In the genomic region with DNA sequence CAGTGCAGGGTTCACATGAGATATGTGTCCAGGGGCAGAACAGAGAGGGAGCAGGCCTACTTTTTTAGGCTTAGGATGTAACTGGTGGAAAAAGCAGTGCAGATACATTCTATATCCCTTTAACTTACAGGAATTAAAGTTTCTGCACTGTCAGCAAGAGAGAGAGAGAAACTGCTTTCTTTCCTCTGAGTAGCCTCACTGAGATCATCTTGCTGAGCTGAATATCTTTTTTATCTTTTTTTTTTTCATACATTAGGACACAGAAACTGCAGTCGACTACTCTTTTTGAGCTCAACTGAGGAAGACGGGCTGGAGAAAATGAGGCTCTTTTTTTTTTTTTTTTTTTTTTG, we compare ENCODE assay signal across 16 cellular contexts. TPM values are rescaled to one million over a fixed set of nuclear protein-coding genes. Genes with fewer than 3 reads are reported as not detected.
DNase-seq lines count a peak whose midpoint lies in the region; ATAC-seq and TF ChIP-seq lines count a peak whose summit lies in the region.
"Had no signal": no experiment of that assay in that cellular context is flagged by ENCODE, and none has a peak within 500 bp of the region (broad histone marks: within the 10 kb centered on the region; RNA-seq: fewer than 3 reads in every experiment).

No MANE protein-coding gene starts in this region.

- no peaks in the 10 kb centered on the region for H4K20me1 ChIP-seq in KMS-11 (ENCODE audit: insufficient read depth)
- no peaks in the 10 kb centered on the region for H4K20me1 ChIP-seq in hepatocyte (ENCODE audit: insufficient read depth, poor library complexity, severe bottlenecking)
- H4K20me1 ChIP-seq in neural progenitor cell (ENCODE audit: low read depth), result no peaks in the 10 kb centered on the region

- DNase-seq in RWPE2 (ENCODE audit: low spot score), result no peak
- no peak for DNase-seq in hepatocyte (ENCODE audit: low spot score)
- no peak for DNase-seq in neural progenitor cell (ENCODE audit: low spot score)
- DNase-seq in chondrocyte (ENCODE audit: low spot score), result no peak
- no peak for DNase-seq in nucleus accumbens (lab: John Stamatoyannopoulos, UW)
- no peak for DNase-seq in NCI-H446 (lab: John Stamatoyannopoulos, UW)
- DNase-seq: BE2C; Caco-2; CD8-positive, alpha-beta T cell; DND-41; GDM1 had no signal

- H3K27me3 ChIP-seq in KMS-11 (ENCODE audit: insufficient read depth, low read depth) (no peaks in the 10 kb centered on the region), RWPE2 (ENCODE audit: insufficient read depth, poor library complexity, severe bottlenecking) (no peaks in the 10 kb centered on the region), hepatocyte (no peaks in the 10 kb centered on the region), neural progenitor cell (no peaks in the 10 kb centered on the region)
- H3K27me3 ChIP-seq: BE2C had no signal

- H3K27ac Mint-ChIP-seq in neural progenitor cell (peak overlapping the region; percentile 11), chondrocyte (ENCODE audit: unreplicated experiment) (no peak overlapping the region)
- H3K27ac Mint-ChIP-seq: CD8-positive, alpha-beta T cell had no signal

- H3K79me2 ChIP-seq in KMS-11 (ENCODE audit: insufficient read depth, low read depth) (no peaks in the 10 kb centered on the region), hepatocyte (no peaks in the 10 kb centered on the region), neural progenitor cell (ENCODE audit: low read depth) (no peaks in the 10 kb centered on the region)

- no peak; the same call in 2 of the 3 replicates for ATAC-seq in RWPE2 (ENCODE audit: low read depth)
- ATAC-seq: CD8-positive, alpha-beta T cell had no signal

- H3K9me3 ChIP-seq in RWPE2 (ENCODE audit: severe bottlenecking) (no peaks in the 10 kb centered on the region), hepatocyte (ENCODE audit: low read depth) (no peaks in the 10 kb centered on the region), neural progenitor cell (ENCODE audit: low read depth) (no peaks in the 10 kb centered on the region)
- H3K9me3 ChIP-seq: BE2C, Caco-2, HAP-1 had no signal

- H3K4me3 Mint-ChIP-seq in neural progenitor cell (no peak overlapping the region), chondrocyte (ENCODE audit: unreplicated experiment) (no peak overlapping the region)
- H3K4me3 Mint-ChIP-seq: CD8-positive, alpha-beta T cell had no signal

- TF ChIP-seq CTCF in KMS-11 (conservative IDR thresholded peaks at IDR 0.05; ENCODE audit: low read depth, low read length) (no peak), RWPE2 (IDR thresholded peaks at IDR 0.05; ENCODE audit: poor library complexity, severe bottlenecking) (no peak), hepatocyte (IDR thresholded peaks at IDR 0.05; ENCODE audit: poor library complexity) (no peak), neural progenitor cell (IDR thresholded peaks at IDR 0.05) (no peak), chondrocyte (IDR thresholded peaks at IDR 0.05) (no peak)

- no peaks in the 10 kb centered on the region for H3K36me3 Mint-ChIP-seq in neural progenitor cell
- H3K36me3 Mint-ChIP-seq in chondrocyte (ENCODE audit: low read depth), result no peaks in the 10 kb centered on the region
- H3K36me3 Mint-ChIP-seq: CD8-positive, alpha-beta T cell had no signal

- H2AFZ ChIP-seq in KMS-11 (ENCODE audit: low read depth), result peak overlapping the region; percentile 26; the same call in 1 of the 2 replicates
- no peak overlapping the region for H2AFZ ChIP-seq in hepatocyte
- no peak overlapping the region for H2AFZ ChIP-seq in neural progenitor cell (replicated peaks)

- peak overlapping the region; percentile 2; the same call in 1 of the 2 replicates for H3K9ac ChIP-seq in KMS-11
- H3K9ac ChIP-seq in neural progenitor cell, result no peak overlapping the region

- no peaks in the 10 kb centered on the region for H3F3A ChIP-seq in neural progenitor cell (ENCODE audit: low read depth)

- no peaks in the 10 kb centered on the region for H3K9me2 ChIP-seq in hepatocyte (replicated peaks; ENCODE audit: insufficient read depth)

- H3K4me1 ChIP-seq in KMS-11 (ENCODE audit: low read depth, poor library complexity, severe bottlenecking) (peaks cover 65% of the 10 kb centered on the region), RWPE2 (ENCODE audit: insufficient read depth, poor library complexity, severe bottlenecking) (peaks cover 16% of the 10 kb centered on the region), hepatocyte (ENCODE audit: insufficient read depth) (no peaks in the 10 kb centered on the region), neural progenitor cell (no peaks in the 10 kb centered on the region)
- H3K4me1 ChIP-seq: BE2C, Caco-2, HAP-1 had no signal

- H3K4me3 ChIP-seq in KMS-11 (IDR thresholded peaks at IDR 0.05; ENCODE audit: insufficient read depth, low read depth, low read length), result no peak overlapping the region
- H3K4me3 ChIP-seq in RWPE2 (ENCODE audit: severe bottlenecking), result no peak overlapping the region
- H3K4me3 ChIP-seq in hepatocyte, result no peak overlapping the region
- no peak overlapping the region for H3K4me3 ChIP-seq in neural progenitor cell
- H3K4me3 ChIP-seq: HAP-1 had no signal

- H3K27me3 Mint-ChIP-seq in neural progenitor cell (ENCODE audit: insufficient read depth, low read depth) (peaks cover 8% of the 10 kb centered on the region), chondrocyte (ENCODE audit: low read depth) (peaks cover 2% of the 10 kb centered on the region)

- H3K4me2 ChIP-seq in KMS-11 (peak overlapping the region; percentile 66), hepatocyte (no peak overlapping the region), neural progenitor cell (no peak overlapping the region)

- 70% methylated on average over 2 of the region's 2 CpGs for WGBS in hepatocyte (ENCODE audit: low lambda C conversion rate, missing lambda C conversion rate)

- H3K27ac ChIP-seq in KMS-11 (peak overlapping the region; percentile 55), RWPE2 (ENCODE audit: poor library complexity, severe bottlenecking) (peak overlapping the region; percentile 36), hepatocyte (peak overlapping the region; percentile 27), neural progenitor cell (no peak overlapping the region)
- H3K27ac ChIP-seq: C4-2B had no signal

- H3K9me3 Mint-ChIP-seq in neural progenitor cell, result peaks cover 3% of the 10 kb centered on the region
- H3K9me3 Mint-ChIP-seq in chondrocyte (ENCODE audit: low read depth), result peaks cover 3% of the 10 kb centered on the region

- peaks cover 9% of the 10 kb centered on the region for H3K4me1 Mint-ChIP-seq in neural progenitor cell
- H3K4me1 Mint-ChIP-seq in chondrocyte (ENCODE audit: low read depth), result no peaks in the 10 kb centered on the region

- H3K36me3 ChIP-seq in KMS-11 (ENCODE audit: insufficient read depth) (no peaks in the 10 kb centered on the region), RWPE2 (ENCODE audit: low read depth) (no peaks in the 10 kb centered on the region), hepatocyte (replicated peaks; ENCODE audit: insufficient read depth, low read depth) (no peaks in the 10 kb centered on the region), neural progenitor cell (no peaks in the 10 kb centered on the region)
- H3K36me3 ChIP-seq: BE2C, HAP-1 had no signal

RNA-seq across cellular contexts. Expression of a gene that starts 50.1 kb away (rescaled TPM):
- total RNA-seq in hepatocyte (not detected in 2 replicates), neural progenitor cell (ENCODE audit: low replicate concordance) (not detected in 2 replicates), chondrocyte (not detected in 3 replicates)
- polyA plus RNA-seq in hepatocyte, result not detected in 2 replicates
- total RNA-seq: Caco-2; CD8-positive, alpha-beta T cell; H1 had no signal
- polyA plus RNA-seq: AG04450, H1 had no signal
